In genomic region chr7:130070900-130071622, GRCh38 we compare ENCODE assay signal across 8 cellular contexts.
DNase-seq lines count a peak whose midpoint lies in the region; ATAC-seq lines count a peak whose summit lies in the region.

No MANE protein-coding gene starts in this region.

- H3K4me3 ChIP-seq in HUES48 (ENCODE audit: low read depth, low read length) (peak overlapping the region; percentile 87), iPS-20b (ENCODE audit: low read length) (peak overlapping the region; percentile 80)

- no peaks in the 10 kb centered on the region for H3K9me3 Mint-ChIP-seq in T-helper 2 cell treated with Interferon-gamma antibody and Interleukin-4, amounts not matched to agents 5 μg/mL and 100 μg/mL, for 36 hours
- H3K9me3 Mint-ChIP-seq in stimulated activated naive CD8-positive, alpha-beta T cell treated with anti-CD3 and anti-CD28 coated beads, Interleukin-15, amount 100 ng/mL, for 72 hours: no peaks in the 10 kb centered on the region

- H3K36me3 Mint-ChIP-seq in T-helper 2 cell treated with Interferon-gamma antibody and Interleukin-4, amounts not matched to agents 5 μg/mL and 100 μg/mL, for 36 hours (ENCODE audit: low read depth): peaks cover 1% of the 10 kb centered on the region

- H3K27me3 ChIP-seq in HUES48 (ENCODE audit: control insufficient read depth, insufficient read depth, low read length) (no peaks in the 10 kb centered on the region), iPS-20b (ENCODE audit: insufficient read depth, low read length) (no peaks in the 10 kb centered on the region)

- H3K9ac ChIP-seq in HUES48 (ENCODE audit: low read depth, low read length) (peak overlapping the region; percentile 34), iPS-20b (ENCODE audit: low read depth, low read length) (peak overlapping the region; percentile 78; the same call in 1 of the 2 replicates)

- no peaks in the 10 kb centered on the region for H3K27me3 Mint-ChIP-seq in T-helper 2 cell treated with Interferon-gamma antibody and Interleukin-4, amounts not matched to agents 5 μg/mL and 100 μg/mL, for 36 hours (ENCODE audit: low read depth)
- H3K27me3 Mint-ChIP-seq in stimulated activated naive CD8-positive, alpha-beta T cell treated with anti-CD3 and anti-CD28 coated beads, Interleukin-15, amount 100 ng/mL, for 72 hours: no peaks in the 10 kb centered on the region

- DNase-seq in T-helper 2 cell treated with Interferon-gamma antibody and Interleukin-4, amounts not matched to agents 5 μg/mL and 100 μg/mL, for 36 hours (ENCODE audit: low spot score): no peak
- DNase-seq in T-helper 2 cell (no peak), DMS79 treated with DMSO at 0.1 percent for 48 hours (lab: John Stamatoyannopoulos, UW) (no peak), SHP77 (lab: John Stamatoyannopoulos, UW) (no peak)
- DNase-seq in stimulated activated naive CD8-positive, alpha-beta T cell treated with anti-CD3 and anti-CD28 coated beads, Interleukin-15, amount 100 ng/mL, for 72 hours: no peak

- no peak for ATAC-seq in stimulated activated naive CD8-positive, alpha-beta T cell treated with anti-CD3 and anti-CD28 coated beads, Interleukin-15, amount 100 ng/mL, for 72 hours

- H3K27ac Mint-ChIP-seq in T-helper 2 cell treated with Interferon-gamma antibody and Interleukin-4, amounts not matched to agents 5 μg/mL and 100 μg/mL, for 36 hours: peak overlapping the region; percentile 35
- peak overlapping the region; percentile 44 to 57 for H3K27ac Mint-ChIP-seq in stimulated activated naive CD8-positive, alpha-beta T cell treated with anti-CD3 and anti-CD28 coated beads, Interleukin-15, amount 100 ng/mL, for 72 hours

- H3K4me1 ChIP-seq in HUES48 (ENCODE audit: control insufficient read depth, insufficient read depth, low read length) (peaks cover 17% of the 10 kb centered on the region), iPS-20b (ENCODE audit: insufficient read depth, low read length) (peaks cover 12% of the 10 kb centered on the region; the same call in 1 of the 2 replicates)

- H3K36me3 ChIP-seq in HUES48 (ENCODE audit: control insufficient read depth, insufficient read depth, low read length): no peaks in the 10 kb centered on the region
- no peaks in the 10 kb centered on the region for H3K36me3 ChIP-seq in iPS-20b (ENCODE audit: insufficient read depth, low read depth, low read length)

- H3K9me3 ChIP-seq in HUES48 (ENCODE audit: control insufficient read depth, insufficient read depth, low read length) (no peaks in the 10 kb centered on the region), iPS-20b (ENCODE audit: insufficient read depth, low read depth, low read length) (no peaks in the 10 kb centered on the region)

- peak overlapping the region; percentile 96 for H3K4me3 Mint-ChIP-seq in T-helper 2 cell treated with Interferon-gamma antibody and Interleukin-4, amounts not matched to agents 5 μg/mL and 100 μg/mL, for 36 hours
- peak overlapping the region; percentile 89 to 98 for H3K4me3 Mint-ChIP-seq in stimulated activated naive CD8-positive, alpha-beta T cell treated with anti-CD3 and anti-CD28 coated beads, Interleukin-15, amount 100 ng/mL, for 72 hours

- peaks cover 27% of the 10 kb centered on the region for H3K4me1 Mint-ChIP-seq in T-helper 2 cell treated with Interferon-gamma antibody and Interleukin-4, amounts not matched to agents 5 μg/mL and 100 μg/mL, for 36 hours (ENCODE audit: low read depth)
- H3K4me1 Mint-ChIP-seq in stimulated activated naive CD8-positive, alpha-beta T cell treated with anti-CD3 and anti-CD28 coated beads, Interleukin-15, amount 100 ng/mL, for 72 hours: peaks cover 50% of the 10 kb centered on the region

- peak overlapping the region; percentile 72 for H3K27ac ChIP-seq in HUES48 (ENCODE audit: low read depth, low read length)
- H3K27ac ChIP-seq in angular gyrus (ENCODE audit: low read depth, low read length): peak overlapping the region; percentile 55
- H3K27ac ChIP-seq in iPS-20b (ENCODE audit: low read length): no peak overlapping the region
